8 cellular contexts compared by ENCODE assay signal in the genomic region with DNA sequence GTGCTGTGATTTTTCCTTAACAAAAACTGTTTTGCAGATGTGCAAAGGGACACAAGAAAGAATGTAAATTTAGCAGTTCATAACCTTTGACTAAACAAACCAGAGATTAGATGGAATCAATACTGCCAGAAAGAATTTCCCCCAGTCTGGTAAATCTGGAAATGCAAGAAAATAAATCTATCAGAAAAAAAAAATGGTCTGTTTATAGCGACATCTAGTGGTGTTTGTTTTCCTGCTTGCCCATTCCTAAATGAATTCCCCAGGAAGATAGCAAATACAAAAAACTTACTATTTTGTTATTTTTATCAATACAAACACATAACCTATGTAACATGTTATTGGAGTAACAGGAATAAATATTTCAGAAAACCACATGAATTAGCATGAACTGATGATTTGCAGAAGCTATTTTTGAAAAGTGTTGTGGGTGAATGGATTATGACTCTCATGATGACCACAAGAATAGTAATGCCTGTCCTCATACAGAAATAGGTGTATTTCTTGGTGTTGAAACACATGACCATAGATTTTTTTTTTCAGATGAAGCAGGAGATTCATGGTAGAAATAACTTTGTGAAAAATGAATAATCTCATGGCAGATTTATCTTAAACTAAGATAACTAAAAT.
A peak's percentile ranks its signal among the peaks of the same experiment; 100 is the strongest.
DNase-seq lines count a peak whose midpoint lies in the region; ATAC-seq, FAIRE-seq and TF ChIP-seq lines count a peak whose summit lies in the region.

No MANE protein-coding gene starts in this region.

- H4K91ac ChIP-seq in mesenchymal stem cell (ENCODE audit: low read length) = no peak overlapping the region

- FAIRE-seq in GM12878 (lab: Jason Lieb, UNC) = peak; percentile 62

- RAD21 ChIA-PET in GM12878 (lab: Charles Lee; ENCODE audit: unreplicated experiment) = no interaction called here

- H3K79me2 ChIP-seq in GM12878 (ENCODE audit: control insufficient read depth, insufficient read depth, low read length) = no peaks in the 10 kb centered on the region

- no peak for ATAC-seq in GM12878
- ATAC-seq in HG03457 (IDR thresholded peaks at IDR 0.05; ENCODE audit: unreplicated experiment) = no peak
- ATAC-seq in GM19452 (IDR thresholded peaks at IDR 0.05; ENCODE audit: unreplicated experiment) = no peak

- no peak for TF ChIP-seq POLR2A in GM12878 (IDR thresholded peaks at IDR 0.05; ENCODE audit: low read depth, low read length)

- CTCF ChIA-PET in GM12878 (lab: Yijun Ruan, JAX) = interaction anchor here (0.7 to 2.6 kb wide), 5 partner anchors 10 to 687 kb away, joined by 3 to 8 read pairs (median 4); no protein-coding TSS in a partner anchor

- H3K4me1 ChIP-seq in GM12878 (ENCODE audit: control insufficient read depth, insufficient read depth, low read length) (no peaks in the 10 kb centered on the region), mesenchymal stem cell (ENCODE audit: control insufficient read depth, insufficient read depth, low read depth, low read length) (no peaks in the 10 kb centered on the region)

- no peak overlapping the region for H2BK15ac ChIP-seq in mesenchymal stem cell (ENCODE audit: low read depth, poor library complexity, severe bottlenecking)

- no peak overlapping the region for H3K4me3 ChIP-seq in GM12878
- no peak overlapping the region for H3K4me3 ChIP-seq in mesenchymal stem cell (ENCODE audit: insufficient read depth in 1 of 2, low read depth in 1 of 2, low read length in 2 of 2)

- POLR2A ChIA-PET in GM12878 (lab: Charles Lee) = no interaction called here

- 5% methylated on average over 1 of the region's 1 CpG for WGBS in GM12878 (ENCODE audit: insufficient coverage, insufficient replicate concordance, low lambda C conversion rate, missing lambda C conversion rate)
- WGBS in mesenchymal stem cell = no CpG with 5 or more reads among the region's 1 CpG

- no peak overlapping the region for H3K18ac ChIP-seq in mesenchymal stem cell (ENCODE audit: low read depth in 1 of 2, low read length in 2 of 2)

- TF ChIP-seq CTCF in LNCAP (IDR thresholded peaks at IDR 0.05) = peak; percentile 78
- peak; percentile 50 to 53 (median 53); a peak in 5 of 6 replicates for TF ChIP-seq CTCF in GM12878 (IDR thresholded peaks at IDR 0.05 in 2 of 3, conservative IDR thresholded peaks at IDR 0.05 in 1 of 3; ENCODE audit: control insufficient read depth in 2 of 3, extremely low read depth in 1 of 3, insufficient read depth in 1 of 3, low read depth in 3 of 3, low read length in 3 of 3)

- no peak overlapping the region for H3K23ac ChIP-seq in mesenchymal stem cell (ENCODE audit: low read length in 2 of 2)

- TF ChIP-seq RAD21 in GM12878 (IDR thresholded peaks at IDR 0.05; ENCODE audit: insufficient read depth, low read depth, low read length) = peak; percentile 60

- no TSS peak for BruUV-seq in GM12878 (replicated peaks; lab: Mats Ljungman, UMichigan)

- H2BK120ac ChIP-seq in mesenchymal stem cell (ENCODE audit: low read depth, low read length) = no peak overlapping the region

- in situ Hi-C loops in GM12878 (cut with MboI) = loop anchor here (10.0 to 25.0 kb wide), 2 partner anchors 1197 to 1644 kb away; no protein-coding TSS in a partner anchor

- no peaks in the 10 kb centered on the region for H4K20me1 ChIP-seq in GM12878 (ENCODE audit: control insufficient read depth, insufficient read depth)

- TF ChIP-seq EP300 in GM12878 (IDR thresholded peaks at IDR 0.05; ENCODE audit: borderline replicate concordance in 1 of 2, control insufficient read depth in 1 of 2, low read depth in 2 of 2, low read length in 2 of 2) = no peak

- H3K4ac ChIP-seq in mesenchymal stem cell (ENCODE audit: low read depth in 1 of 2, low read length in 2 of 2) = no peak overlapping the region

- H3K36me3 ChIP-seq in GM12878 (ENCODE audit: control insufficient read depth in 2 of 2, insufficient read depth in 2 of 2, low read length in 1 of 2) = no peaks in the 10 kb centered on the region
- no peaks in the 10 kb centered on the region for H3K36me3 ChIP-seq in mesenchymal stem cell (ENCODE audit: control insufficient read depth in 1 of 2, insufficient read depth in 2 of 2, low read depth in 1 of 2, low read length in 2 of 2)

- SMC1A ChIA-PET in GM12878 (lab: Charles Lee; ENCODE audit: uncharacterized antibody, unreplicated experiment) = interaction anchor here (0.6 to 1.3 kb wide), 3 partner anchors 10 to 1513 kb away, joined by 3 read pairs; no protein-coding TSS in a partner anchor

- H3K14ac ChIP-seq in mesenchymal stem cell (ENCODE audit: low read length in 2 of 2) = no peak overlapping the region

- no peak overlapping the region for H3K9ac ChIP-seq in GM12878 (ENCODE audit: control insufficient read depth, insufficient read depth, low read length)
- H3K9ac ChIP-seq in mesenchymal stem cell (ENCODE audit: low read length) = no peak overlapping the region

- DNase-seq in ELR (ENCODE audit: low read depth) = peak; percentile 26
- DNase-seq in GM12878 (ENCODE audit: low read depth, low spot score) = no peak
- peak; percentile 44 for DNase-seq in mesenchymal stem cell
- no peak for DNase-seq in GDM1 (lab: John Stamatoyannopoulos, UW)
- DNase-seq in NCI-H2107 treated with DMSO at 0.1 percent for 48 hours (lab: John Stamatoyannopoulos, UW; ENCODE audit: unreplicated experiment) = no peak

- no peaks in the 10 kb centered on the region for H3K27me3 ChIP-seq in GM12878 (replicated peaks in 1 of 2; ENCODE audit: control insufficient read depth in 2 of 2, insufficient read depth in 2 of 2, low read length in 1 of 2)
- no peaks in the 10 kb centered on the region for H3K27me3 ChIP-seq in mesenchymal stem cell (ENCODE audit: control insufficient read depth in 1 of 2, insufficient read depth in 1 of 2, low read length in 2 of 2)

- intact Hi-C loops in GM12878 (cut with micrococcal nuclease; ENCODE audit: unreplicated experiment) = loop anchor here (2.0 to 5.0 kb wide), 5 partner anchors 180 to 1644 kb away; no protein-coding TSS in a partner anchor

- H3K79me1 ChIP-seq in mesenchymal stem cell (replicated peaks; ENCODE audit: low read length, poor library complexity, severe bottlenecking) = no peaks in the 10 kb centered on the region

- no peak overlapping the region for H2AK5ac ChIP-seq in mesenchymal stem cell (ENCODE audit: low read length, severe bottlenecking)

- H3K27ac ChIP-seq in GM12878 (ENCODE audit: control insufficient read depth, insufficient read depth) (no peak overlapping the region), mesenchymal stem cell (ENCODE audit: low read length, poor library complexity, severe bottlenecking) (no peak overlapping the region)

- H3K9me3 ChIP-seq in GM12878 (replicated peaks; ENCODE audit: control insufficient read depth, insufficient read depth, low read length) (no peaks in the 10 kb centered on the region), mesenchymal stem cell (ENCODE audit: control insufficient read depth, low read length) (no peaks in the 10 kb centered on the region)

- no peak overlapping the region for H2AFZ ChIP-seq in GM12878 (ENCODE audit: control insufficient read depth, low read depth, low read length)
- no peak overlapping the region for H2AFZ ChIP-seq in mesenchymal stem cell (ENCODE audit: low read depth, low read length)

- no peak overlapping the region for H2BK5ac ChIP-seq in mesenchymal stem cell (ENCODE audit: low read depth, low read length, poor library complexity, severe bottlenecking)

- H2BK12ac ChIP-seq in mesenchymal stem cell (ENCODE audit: low read length in 2 of 2) = no peak overlapping the region

- no peak overlapping the region for H4K8ac ChIP-seq in mesenchymal stem cell (ENCODE audit: low read length)

- H3K4me2 ChIP-seq in GM12878 (ENCODE audit: control insufficient read depth, insufficient read depth) (no peak overlapping the region), mesenchymal stem cell (ENCODE audit: low read length, poor library complexity, severe bottlenecking) (no peak overlapping the region)

TF ChIP-seq in GM12878, 131 proteins besides CTCF, POLR2A, EP300 and RAD21 (continues in another document):
- TF ChIP-seq, protein P1, sequence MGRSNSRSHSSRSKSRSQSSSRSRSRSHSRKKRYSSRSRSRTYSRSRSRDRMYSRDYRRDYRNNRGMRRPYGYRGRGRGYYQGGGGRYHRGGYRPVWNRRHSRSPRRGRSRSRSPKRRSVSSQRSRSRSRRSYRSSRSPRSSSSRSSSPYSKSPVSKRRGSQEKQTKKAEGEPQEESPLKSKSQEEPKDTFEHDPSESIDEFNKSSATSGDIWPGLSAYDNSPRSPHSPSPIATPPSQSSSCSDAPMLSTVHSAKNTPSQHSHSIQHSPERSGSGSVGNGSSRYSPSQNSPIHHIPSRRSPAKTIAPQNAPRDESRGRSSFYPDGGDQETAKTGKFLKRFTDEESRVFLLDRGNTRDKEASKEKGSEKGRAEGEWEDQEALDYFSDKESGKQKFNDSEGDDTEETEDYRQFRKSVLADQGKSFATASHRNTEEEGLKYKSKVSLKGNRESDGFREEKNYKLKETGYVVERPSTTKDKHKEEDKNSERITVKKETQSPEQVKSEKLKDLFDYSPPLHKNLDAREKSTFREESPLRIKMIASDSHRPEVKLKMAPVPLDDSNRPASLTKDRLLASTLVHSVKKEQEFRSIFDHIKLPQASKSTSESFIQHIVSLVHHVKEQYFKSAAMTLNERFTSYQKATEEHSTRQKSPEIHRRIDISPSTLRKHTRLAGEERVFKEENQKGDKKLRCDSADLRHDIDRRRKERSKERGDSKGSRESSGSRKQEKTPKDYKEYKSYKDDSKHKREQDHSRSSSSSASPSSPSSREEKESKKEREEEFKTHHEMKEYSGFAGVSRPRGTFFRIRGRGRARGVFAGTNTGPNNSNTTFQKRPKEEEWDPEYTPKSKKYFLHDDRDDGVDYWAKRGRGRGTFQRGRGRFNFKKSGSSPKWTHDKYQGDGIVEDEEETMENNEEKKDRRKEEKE (IDR thresholded peaks at IDR 0.05) = no peak
- TF ChIP-seq PAX5 (IDR thresholded peaks at IDR 0.05; ENCODE audit: borderline replicate concordance, low read depth, low read length) (no peak), TCF12 (IDR thresholded peaks at IDR 0.05; ENCODE audit: low read depth, low read length) (no peak), RFX5 (IDR thresholded peaks at IDR 0.05; ENCODE audit: low read depth, low read length) (no peak)

Comparison
In these comparisons a context has a peak if more than half of its experiments do, and no peak if none do; other contexts are left out.
1. DNase-seq: peak in ELR (single experiment) and mesenchymal stem cell (single experiment); none in GM12878 (single experiment), GDM1 (single experiment) and NCI-H2107 treated with DMSO at 0.1 percent for 48 hours (single experiment).